ENCODE assay signal across 20 cellular contexts in the genomic region with DNA sequence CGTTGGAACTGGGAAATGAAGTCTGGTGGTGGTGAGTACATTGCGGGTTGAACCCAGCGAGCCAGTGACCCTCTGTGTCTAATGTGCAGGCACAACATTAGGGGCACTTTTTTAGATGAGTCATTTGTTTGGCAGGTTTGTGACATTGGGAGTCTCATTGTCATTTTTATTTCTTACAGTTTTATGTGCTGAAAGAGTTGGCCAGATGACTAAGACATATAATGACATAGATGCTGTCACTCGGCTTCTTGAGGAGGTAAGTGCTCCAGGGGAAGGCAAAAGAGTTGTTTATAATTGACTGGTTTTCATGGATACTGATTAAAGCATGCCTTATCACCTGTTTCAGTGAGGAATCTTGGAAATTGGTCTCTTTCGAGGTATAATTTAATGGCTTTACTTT.
DNase-seq lines count a peak whose midpoint lies in the region; ATAC-seq, FAIRE-seq and TF ChIP-seq lines count a peak whose summit lies in the region.
"Had no signal": no experiment of that assay in that cellular context is flagged by ENCODE, and none has a peak within 500 bp of the region (broad histone marks: within the 10 kb centered on the region; RNA-seq: fewer than 3 reads in every experiment).

No MANE protein-coding gene starts in this region.

- no peak overlapping the region for H2AFZ ChIP-seq in neural progenitor cell (replicated peaks)

- peaks cover 67 to 83% (median 78%) of the 10 kb centered on the region in 10 experiments for H3K4me1 ChIP-seq in BLaER1 treated with 17β-estradiol and CSF1 and Interleukin-3, amounts not matched to agents 10 nM and 100 nM
- H3K4me1 ChIP-seq in neural progenitor cell, result peaks cover 20% of the 10 kb centered on the region

- peaks cover 5% of the 10 kb centered on the region for H3K36me3 Mint-ChIP-seq in neural progenitor cell

- H3K4me3 Mint-ChIP-seq in neural progenitor cell, result no peak overlapping the region
- H3K4me3 Mint-ChIP-seq: activated naive CD8-positive, alpha-beta T cell; activated T-cell treated with anti-CD3 and anti-CD28 coated beads, Interleukin-2, amount 50 U/mL, for 24 hours; natural killer cell treated with Interleukin-12 subunit alpha and Interleukin-12 subunit beta and Interleukin-15 and Interleukin-18, amount 100 ng/mL, for 72 hours had no signal

- H3K27me3 ChIP-seq in BLaER1 treated with 17β-estradiol and CSF1 and Interleukin-3, amounts not matched to agents 10 nM and 100 nM, result no peaks in the 10 kb centered on the region
- H3K27me3 ChIP-seq in neural progenitor cell, result no peaks in the 10 kb centered on the region
- H3K27me3 ChIP-seq: colonic mucosa, foreskin keratinocyte had no signal

- peaks cover 43% of the 10 kb centered on the region for H3K4me1 Mint-ChIP-seq in neural progenitor cell

- H3K9ac ChIP-seq in BLaER1 treated with 17β-estradiol and CSF1 and Interleukin-3, amounts not matched to agents 10 nM and 100 nM, result peak overlapping the region in 8 of 11 experiments; percentile 63 to 80 (median 70); a peak in 15 of 22 replicates
- no peak overlapping the region for H3K9ac ChIP-seq in neural progenitor cell

- peaks cover 2% of the 10 kb centered on the region for H3F3A ChIP-seq in neural progenitor cell (ENCODE audit: low read depth)

- peaks cover 0 to 99% (median 10%) of the 10 kb centered on the region in 11 experiments; a peak in 13 of 22 replicates for H4K20me1 ChIP-seq in BLaER1 treated with 17β-estradiol and CSF1 and Interleukin-3, amounts not matched to agents 10 nM and 100 nM
- H4K20me1 ChIP-seq in neural progenitor cell (ENCODE audit: low read depth), result peaks cover 20% of the 10 kb centered on the region

- peaks cover 40% of the 10 kb centered on the region for H3K79me2 ChIP-seq in neural progenitor cell (ENCODE audit: low read depth)

- H3K27me3 Mint-ChIP-seq in neural progenitor cell (ENCODE audit: insufficient read depth, low read depth), result peaks cover 3% of the 10 kb centered on the region
- H3K27me3 Mint-ChIP-seq: activated naive CD8-positive, alpha-beta T cell; activated T-cell treated with anti-CD3 and anti-CD28 coated beads, Interleukin-2, amount 50 U/mL, for 24 hours; natural killer cell treated with Interleukin-12 subunit alpha and Interleukin-12 subunit beta and Interleukin-15 and Interleukin-18, amount 100 ng/mL, for 72 hours had no signal

- H3K4me2 ChIP-seq in BLaER1 treated with 17β-estradiol and CSF1 and Interleukin-3, amounts not matched to agents 10 nM and 100 nM, result peak overlapping the region; percentile 65 to 95 (median 87)
- H3K4me2 ChIP-seq in neural progenitor cell, result no peak overlapping the region

- FAIRE-seq in urothelium cell line (lab: Jason Lieb, UNC), result no peak

- peak overlapping the region; percentile 76 for H3K27ac Mint-ChIP-seq in neural progenitor cell
- H3K27ac Mint-ChIP-seq: activated naive CD8-positive, alpha-beta T cell; activated T-cell treated with anti-CD3 and anti-CD28 coated beads, Interleukin-2, amount 50 U/mL, for 24 hours; natural killer cell treated with Interleukin-12 subunit alpha and Interleukin-12 subunit beta and Interleukin-15 and Interleukin-18, amount 100 ng/mL, for 72 hours had no signal

- no peaks in the 10 kb centered on the region for H3K9me3 Mint-ChIP-seq in neural progenitor cell
- H3K9me3 Mint-ChIP-seq: activated T-cell treated with anti-CD3 and anti-CD28 coated beads, Interleukin-2, amount 50 U/mL, for 24 hours; natural killer cell treated with Interleukin-12 subunit alpha and Interleukin-12 subunit beta and Interleukin-15 and Interleukin-18, amount 100 ng/mL, for 72 hours had no signal

- peaks cover 19 to 44% (median 29%) of the 10 kb centered on the region in 11 experiments; a peak in 21 of 22 replicates for H3K36me3 ChIP-seq in BLaER1 treated with 17β-estradiol and CSF1 and Interleukin-3, amounts not matched to agents 10 nM and 100 nM
- no peaks in the 10 kb centered on the region for H3K36me3 ChIP-seq in neural progenitor cell
- H3K36me3 ChIP-seq: colonic mucosa had no signal

- DNase-seq in M059J (ENCODE audit: low read depth) (peak; percentile 49), caudate nucleus (lab: John Stamatoyannopoulos, UW) (no peak), neural progenitor cell (ENCODE audit: low spot score) (no peak), urothelium cell line (ENCODE audit: low spot score) (no peak), NK-92 (lab: John Stamatoyannopoulos, UW; ENCODE audit: unreplicated experiment) (no peak)
- no peak for DNase-seq in activated CD4-positive, alpha-beta T cell treated with anti-CD3 and anti-CD28 coated beads, Interleukin-2, amount 50 U/mL, for 1 hour
- DNase-seq: activated CD4-positive, alpha-beta T cell treated with anti-CD3 and anti-CD28 coated beads, Interleukin-2, amount 50 U/mL, for 48 hours; activated T-cell treated with anti-CD3 and anti-CD28 coated beads, Interleukin-2, amount 50 U/mL, for 24 hours; colonic mucosa; DND-41; foreskin keratinocyte; kidney glomerular epithelial cell; NCI-H524 treated with DMSO at 0.1 percent for 48 hours; SHP77 treated with DMSO at 0.1 percent for 48 hours; stimulated activated CD4-positive, alpha-beta T cell treated with anti-CD3 and anti-CD28 coated beads, Interleukin-12 subunit alpha, Interleukin-12 subunit beta, amount 100 ng/mL, for 4 hours; T-helper 1 cell had no signal

- no peaks in the 10 kb centered on the region for H3K9me3 ChIP-seq in BLaER1 treated with 17β-estradiol and CSF1 and Interleukin-3, amounts not matched to agents 10 nM and 100 nM (replicated peaks in 1 of 11)
- H3K9me3 ChIP-seq in neural progenitor cell (ENCODE audit: low read depth), result no peaks in the 10 kb centered on the region
- H3K9me3 ChIP-seq: colonic mucosa had no signal

- no peak for TF ChIP-seq CTCF in neural progenitor cell (IDR thresholded peaks at IDR 0.05)

- H3K4me3 ChIP-seq in BLaER1 treated with 17β-estradiol and CSF1 and Interleukin-3, amounts not matched to agents 10 nM and 100 nM, result peak overlapping the region in 1 of 10 experiments; percentile 28; a peak in 1 of 20 replicates
- no peak overlapping the region for H3K4me3 ChIP-seq in neural progenitor cell
- H3K4me3 ChIP-seq: colonic mucosa had no signal

- ATAC-seq in GM21381 (IDR thresholded peaks at IDR 0.05; ENCODE audit: unreplicated experiment), result no peak
- ATAC-seq: foreskin keratinocyte; natural killer cell treated with Interleukin-12 subunit alpha and Interleukin-12 subunit beta and Interleukin-15 and Interleukin-18, amount 100 ng/mL, for 72 hours had no signal

- H3K27ac ChIP-seq in BLaER1 treated with 17β-estradiol and CSF1 and Interleukin-3, amounts not matched to agents 10 nM and 100 nM, result peak overlapping the region in 9 of 11 experiments; percentile 39 to 95 (median 81); a peak in 18 of 22 replicates
- H3K27ac ChIP-seq in caudate nucleus (ENCODE audit: low read depth, low read length), result peak overlapping the region; percentile 90
- H3K27ac ChIP-seq in neural progenitor cell, result no peak overlapping the region
- H3K27ac ChIP-seq: colonic mucosa, foreskin keratinocyte had no signal
